In the genomic region with DNA sequence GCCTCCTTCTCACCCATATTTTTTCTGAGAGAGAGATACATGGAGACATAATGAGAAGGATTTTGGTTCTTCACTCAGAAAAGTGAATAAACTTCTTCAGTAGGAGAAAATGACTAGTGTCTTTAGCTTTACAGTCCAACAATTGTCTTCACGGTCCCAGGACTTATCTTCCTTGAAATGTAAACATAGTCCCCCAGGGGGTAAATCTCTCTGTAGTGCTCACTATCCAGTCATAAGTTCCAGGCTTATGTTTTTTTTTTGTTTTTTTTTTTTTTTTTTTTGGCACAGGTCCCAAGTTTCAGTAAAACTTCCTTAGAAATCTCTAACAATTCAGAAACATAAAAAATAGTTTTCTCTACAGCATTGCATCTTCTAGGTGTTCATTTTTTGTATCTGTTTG, we compare ENCODE assay signal across 33 cellular contexts.
DNase-seq lines count a peak whose midpoint lies in the region; ATAC-seq, FAIRE-seq and TF ChIP-seq lines count a peak whose summit lies in the region.
"Had no signal": no experiment of that assay in that cellular context is flagged by ENCODE, and none has a peak within 500 bp of the region (broad histone marks: within the 10 kb centered on the region; RNA-seq: fewer than 3 reads in every experiment).

No MANE protein-coding gene starts in this region.

- POLR2A ChIA-PET in activated CD8-positive, alpha-beta T cell treated with anti-CD3 and anti-CD28 coated beads, Interleukin-2, amount 10 ng/mL, durations not matched to agents 7 days and 5 days (lab: Charles Lee), result no interaction called here

- DNase-seq in H54 (ENCODE audit: insufficient read length, low spot score), result peak; percentile 2
- DNase-seq in NCI-H226, result peak; percentile 40
- peak; percentile 63 for DNase-seq in brain pericyte (ENCODE audit: low read depth, low spot score)
- DNase-seq in nephron progenitor cell, result no peak
- DNase-seq in substantia nigra (lab: John Stamatoyannopoulos, UW), result no peak
- no peak for DNase-seq in activated CD8-positive, alpha-beta T cell treated with anti-CD3 and anti-CD28 coated beads, Interleukin-2, amount 10 ng/mL, durations not matched to agents 7 days and 5 days
- DNase-seq in esophagus squamous epithelium (lab: John Stamatoyannopoulos, UW), result no peak
- DNase-seq: activated CD4-positive, alpha-beta memory T cell treated with anti-CD3 and anti-CD28 coated beads, Interleukin-2, amount 10 ng/mL, durations not matched to agents 7 days and 5 days; activated CD4-positive, alpha-beta T cell treated with anti-CD3 and anti-CD28 coated beads for 1 hour; aorta; Calu3; DND-41; erythroblast; foreskin fibroblast; left colon; mammary epithelial cell; MV-4-11; NCI-H187 treated with DMSO at 0.1 percent for 48 hours; NCI-H2227 treated with DMSO at 0.1 percent for 48 hours; right lobe of liver; RPMI8226; stimulated activated CD4-positive, alpha-beta T cell treated with anti-CD3 and anti-CD28 coated beads, Interleukin-12 subunit alpha, Interleukin-12 subunit beta, amount 100 ng/mL, for 4 hours; stimulated activated CD4-positive, alpha-beta T cell treated with anti-CD3 and anti-CD28 coated beads, Interleukin-4, amount 100 ng/mL, for 24 hours; T-helper 1 cell; upper lobe of right lung had no signal

- FAIRE-seq in H54 (lab: Jason Lieb, UNC), result no peak
- FAIRE-seq: TTC549 had no signal

- H3K36me3 ChIP-seq in esophagus squamous epithelium, result no peaks in the 10 kb centered on the region
- H3K36me3 ChIP-seq: neural progenitor cell, right lobe of liver, suprapubic skin, upper lobe of right lung had no signal

- WGBS in esophagus squamous epithelium, 2 donors, result 16 to 33% methylated on average over 1 of the region's 1 CpG

- H3K36me3 Mint-ChIP-seq in nephron progenitor cell (ENCODE audit: low read depth), result no peaks in the 10 kb centered on the region
- H3K36me3 Mint-ChIP-seq in activated CD8-positive, alpha-beta T cell treated with anti-CD3 and anti-CD28 coated beads, Interleukin-2, amount 10 ng/mL, durations not matched to agents 7 days and 5 days (ENCODE audit: low read depth), result no peaks in the 10 kb centered on the region
- H3K36me3 Mint-ChIP-seq: activated naive CD4-positive, alpha-beta T cell treated with anti-CD3 and anti-CD28 coated beads, Interleukin-2, amount 50 U/mL, for 72 hours; neural progenitor cell; stimulated activated memory B cell treated with anti-CD40 and anti-IgM and Interleukin-4, amounts not matched to agents 10 μg/mL and 1 μg/mL and 100 μg/mL, for 72 hours had no signal

- no peaks in the 10 kb centered on the region for H3K9me3 ChIP-seq in esophagus squamous epithelium
- H3K9me3 ChIP-seq: right lobe of liver, suprapubic skin, upper lobe of right lung had no signal

- CTCF ChIA-PET in activated CD8-positive, alpha-beta T cell treated with anti-CD3 and anti-CD28 coated beads, Interleukin-2, amount 10 ng/mL, durations not matched to agents 7 days and 5 days (lab: Charles Lee), result no interaction called here

- peaks cover 10% of the 10 kb centered on the region for H3K4me1 Mint-ChIP-seq in nephron progenitor cell
- no peaks in the 10 kb centered on the region for H3K4me1 Mint-ChIP-seq in activated CD8-positive, alpha-beta T cell treated with anti-CD3 and anti-CD28 coated beads, Interleukin-2, amount 10 ng/mL, durations not matched to agents 7 days and 5 days (ENCODE audit: low read depth)
- H3K4me1 Mint-ChIP-seq: activated CD4-positive, alpha-beta memory T cell treated with anti-CD3 and anti-CD28 coated beads, Interleukin-2, amount 10 ng/mL, durations not matched to agents 7 days and 5 days; neural progenitor cell had no signal

- no peak overlapping the region for H3K4me3 Mint-ChIP-seq in nephron progenitor cell
- H3K4me3 Mint-ChIP-seq in activated CD8-positive, alpha-beta T cell treated with anti-CD3 and anti-CD28 coated beads, Interleukin-2, amount 10 ng/mL, durations not matched to agents 7 days and 5 days, result no peak overlapping the region
- H3K4me3 Mint-ChIP-seq: activated CD4-positive, alpha-beta memory T cell treated with anti-CD3 and anti-CD28 coated beads, Interleukin-2, amount 10 ng/mL, durations not matched to agents 7 days and 5 days; neural progenitor cell; stimulated activated memory B cell treated with anti-CD40 and anti-IgM and Interleukin-4, amounts not matched to agents 10 μg/mL and 1 μg/mL and 100 μg/mL, for 72 hours had no signal

- no peaks in the 10 kb centered on the region for H3K27me3 Mint-ChIP-seq in nephron progenitor cell (ENCODE audit: low read depth, poor library complexity)
- H3K27me3 Mint-ChIP-seq in activated CD8-positive, alpha-beta T cell treated with anti-CD3 and anti-CD28 coated beads, Interleukin-2, amount 10 ng/mL, durations not matched to agents 7 days and 5 days (ENCODE audit: low read depth), result no peaks in the 10 kb centered on the region
- H3K27me3 Mint-ChIP-seq: activated CD4-positive, alpha-beta memory T cell treated with anti-CD3 and anti-CD28 coated beads, Interleukin-2, amount 10 ng/mL, durations not matched to agents 7 days and 5 days; stimulated activated memory B cell treated with anti-CD40 and anti-IgM and Interleukin-4, amounts not matched to agents 10 μg/mL and 1 μg/mL and 100 μg/mL, for 72 hours had no signal

- no peaks in the 10 kb centered on the region for H3K27me3 ChIP-seq in esophagus squamous epithelium
- H3K27me3 ChIP-seq: neural progenitor cell, right lobe of liver, suprapubic skin, upper lobe of right lung had no signal

- peak overlapping the region; percentile 71 for H3K27ac Mint-ChIP-seq in nephron progenitor cell
- no peak overlapping the region for H3K27ac Mint-ChIP-seq in activated CD8-positive, alpha-beta T cell treated with anti-CD3 and anti-CD28 coated beads, Interleukin-2, amount 10 ng/mL, durations not matched to agents 7 days and 5 days
- H3K27ac Mint-ChIP-seq: activated CD4-positive, alpha-beta memory T cell treated with anti-CD3 and anti-CD28 coated beads, Interleukin-2, amount 10 ng/mL, durations not matched to agents 7 days and 5 days; activated naive CD4-positive, alpha-beta T cell treated with anti-CD3 and anti-CD28 coated beads, Interleukin-2, amount 50 U/mL, for 72 hours; activated T-helper 2 cell treated with anti-CD3 and anti-CD28 coated beads, Interferon-gamma antibody, Interleukin-2, Interleukin-4, amounts not matched to agents 10 μg/mL and 5 μg/mL and 100 μg/mL, durations not matched to agents 14 hours and 24 hours and 36 hours; neural progenitor cell; stimulated activated memory B cell treated with anti-CD40 and anti-IgM and Interleukin-4, amounts not matched to agents 10 μg/mL and 1 μg/mL and 100 μg/mL, for 72 hours had no signal

- no peak for ATAC-seq in activated CD8-positive, alpha-beta T cell treated with anti-CD3 and anti-CD28 coated beads, Interleukin-2, amount 10 ng/mL, durations not matched to agents 7 days and 5 days
- ATAC-seq: activated naive CD4-positive, alpha-beta T cell treated with anti-CD3 and anti-CD28 coated beads, Interleukin-2, amount 50 U/mL, for 72 hours; left colon; right lobe of liver; stimulated activated memory B cell treated with anti-CD40 and anti-IgM and Interleukin-4, amounts not matched to agents 10 μg/mL and 1 μg/mL and 100 μg/mL, for 72 hours; upper lobe of right lung had no signal

- H3K9me3 Mint-ChIP-seq in nephron progenitor cell, result peaks cover 15% of the 10 kb centered on the region
- H3K9me3 Mint-ChIP-seq in activated CD8-positive, alpha-beta T cell treated with anti-CD3 and anti-CD28 coated beads, Interleukin-2, amount 10 ng/mL, durations not matched to agents 7 days and 5 days (ENCODE audit: insufficient read depth), result no peaks in the 10 kb centered on the region
- H3K9me3 Mint-ChIP-seq: activated T-helper 2 cell treated with anti-CD3 and anti-CD28 coated beads, Interferon-gamma antibody, Interleukin-2, Interleukin-4, amounts not matched to agents 10 μg/mL and 5 μg/mL and 100 μg/mL, durations not matched to agents 14 hours and 24 hours and 36 hours; stimulated activated memory B cell treated with anti-CD40 and anti-IgM and Interleukin-4, amounts not matched to agents 10 μg/mL and 1 μg/mL and 100 μg/mL, for 72 hours had no signal

- intact Hi-C loops in esophagus squamous epithelium (cut with DNase I), result no loop called here

- no peaks in the 10 kb centered on the region for H3K4me1 ChIP-seq in esophagus squamous epithelium
- H3K4me1 ChIP-seq: neural progenitor cell, right lobe of liver, suprapubic skin, upper lobe of right lung had no signal

- TF ChIP-seq CTCF in nephron progenitor cell (IDR thresholded peaks at IDR 0.05) (no peak), esophagus squamous epithelium (IDR thresholded peaks at IDR 0.05) (no peak)

- H3K27ac ChIP-seq in substantia nigra (ENCODE audit: low read depth, low read length, poor library complexity, severe bottlenecking), result no peak overlapping the region
- H3K27ac ChIP-seq in esophagus squamous epithelium, result no peak overlapping the region
- H3K27ac ChIP-seq: C4-2B, KMS-11, neural progenitor cell, right lobe of liver, suprapubic skin, upper lobe of right lung had no signal

- H3K4me3 ChIP-seq in esophagus squamous epithelium, result no peak overlapping the region
- H3K4me3 ChIP-seq: neural progenitor cell, right lobe of liver, suprapubic skin, upper lobe of right lung had no signal

- TF ChIP-seq POLR2A in H54 (IDR thresholded peaks at IDR 0.05; ENCODE audit: low read depth, low read length) (no peak), esophagus squamous epithelium (IDR thresholded peaks at IDR 0.05) (no peak)

Comparison
In these comparisons a context has a peak if more than half of its experiments do, and no peak if none do; other contexts are left out.
1. DNase-seq: peak in H54 (single experiment), NCI-H226 (single experiment) and brain pericyte (single experiment); none in nephron progenitor cell (single experiment), substantia nigra (0 of 49), activated CD8-positive, alpha-beta T cell treated with anti-CD3 and anti-CD28 coated beads, Interleukin-2, amount 10 ng/mL, durations not matched to agents 7 days and 5 days (single experiment) and esophagus squamous epithelium (single experiment).